In the genomic region with DNA sequence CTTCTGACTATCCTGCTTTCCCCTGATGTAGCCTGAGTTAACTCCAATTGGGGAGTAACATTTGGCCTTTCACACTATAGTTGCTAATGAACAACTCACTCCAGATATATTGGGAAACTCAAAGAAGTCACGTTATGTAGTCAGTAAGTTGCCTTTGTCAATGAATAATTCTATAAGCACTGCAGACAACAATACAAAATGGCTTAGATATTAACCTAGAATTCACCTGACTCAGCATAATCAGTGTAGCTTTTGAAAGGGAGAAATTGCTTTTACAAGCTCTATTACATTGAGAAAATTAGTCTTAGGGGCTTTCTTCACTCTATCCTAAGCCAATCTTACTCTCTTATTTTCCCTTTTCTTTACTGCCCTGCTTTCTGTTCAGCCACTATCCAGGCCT, we compare ENCODE assay signal across 1 cellular context.
TF ChIP-seq lines count a peak whose summit lies in the region.

No MANE protein-coding gene starts in this region.

TF ChIP-seq in HepG2, 621 proteins besides CTCF, POLR2A, EP300 and RAD21 (continued from another document):
- no peak for TF ChIP-seq AKNA (CRISPR knock-in tag; IDR thresholded peaks at IDR 0.05; ENCODE audit: borderline replicate concordance)
- TF ChIP-seq IKZF5 (CRISPR knock-in tag; IDR thresholded peaks at IDR 0.05), result no peak
- no peak for TF ChIP-seq JDP2 (CRISPR knock-in tag; IDR thresholded peaks at IDR 0.05; ENCODE audit: borderline replicate concordance)
- TF ChIP-seq SRSF9 (IDR thresholded peaks at IDR 0.05; ENCODE audit: borderline replicate concordance, insufficient read depth, low read depth, low read length, poor library complexity, severe bottlenecking), result no peak
